9 cellular contexts compared by ENCODE assay signal in genomic region chr9:31140316-31140715, GRCh38.
DNase-seq lines count a peak whose midpoint lies in the region; ATAC-seq and TF ChIP-seq lines count a peak whose summit lies in the region.
"Had no signal": no experiment of that assay in that cellular context is flagged by ENCODE, and none has a peak within 500 bp of the region (broad histone marks: within the 10 kb centered on the region; RNA-seq: fewer than 3 reads in every experiment).

No MANE protein-coding gene starts in this region.

- H3K4me1 Mint-ChIP-seq in nephron: no peaks in the 10 kb centered on the region
- H3K4me1 Mint-ChIP-seq in activated T-helper 1 cell treated with anti-CD3 and anti-CD28 coated beads, Interleukin-12 subunit alpha, Interleukin-12 subunit beta, Interleukin-2, Interleukin-4 antibody, amounts not matched to agents 30 ng/mL and 10 ng/mL and 1 ng/mL, durations not matched to agents 14 hours and 24 hours and 36 hours (ENCODE audit: low read depth): no peaks in the 10 kb centered on the region

- peak; percentile 54 for ATAC-seq in GM19023 (IDR thresholded peaks at IDR 0.05; ENCODE audit: unreplicated experiment)
- ATAC-seq in Right ventricle myocardium superior (ENCODE audit: poor library complexity): no peak
- no peak for ATAC-seq in HG02642 (IDR thresholded peaks at IDR 0.05; ENCODE audit: poor library complexity, unreplicated experiment)
- no peak for ATAC-seq in HG02763 (IDR thresholded peaks at IDR 0.05; ENCODE audit: unreplicated experiment)

- TF ChIP-seq CTCF in astrocyte of the cerebellum (IDR thresholded peaks at IDR 0.05; ENCODE audit: low read depth, low read length, missing control alignments): peak; percentile 28
- peak in 2 of 3 experiments; percentile 27 to 43 for TF ChIP-seq CTCF in nephron (IDR thresholded peaks at IDR 0.05; ENCODE audit: unreplicated experiment in 3 of 3)

- no peaks in the 10 kb centered on the region for H3K27me3 Mint-ChIP-seq in nephron (ENCODE audit: low read depth)
- no peaks in the 10 kb centered on the region for H3K27me3 Mint-ChIP-seq in activated T-helper 1 cell treated with anti-CD3 and anti-CD28 coated beads, Interleukin-12 subunit alpha, Interleukin-12 subunit beta, Interleukin-2, Interleukin-4 antibody, amounts not matched to agents 30 ng/mL and 10 ng/mL and 1 ng/mL, durations not matched to agents 14 hours and 24 hours and 36 hours (ENCODE audit: insufficient read depth)

- H3K9me3 Mint-ChIP-seq in nephron: no peaks in the 10 kb centered on the region
- no peaks in the 10 kb centered on the region for H3K9me3 Mint-ChIP-seq in activated T-helper 1 cell treated with anti-CD3 and anti-CD28 coated beads, Interleukin-12 subunit alpha, Interleukin-12 subunit beta, Interleukin-2, Interleukin-4 antibody, amounts not matched to agents 30 ng/mL and 10 ng/mL and 1 ng/mL, durations not matched to agents 14 hours and 24 hours and 36 hours

- peak; percentile 14 for DNase-seq in Jurkat, Clone E6-1 (ENCODE audit: low read depth, low spot score)
- DNase-seq in astrocyte of the cerebellum (ENCODE audit: low read depth): peak; percentile 35
- DNase-seq in activated T-helper 1 cell treated with anti-CD3 and anti-CD28 coated beads, Interleukin-12 subunit alpha, Interleukin-12 subunit beta, Interleukin-2, Interleukin-4 antibody, amounts not matched to agents 30 ng/mL and 10 ng/mL and 1 ng/mL, durations not matched to agents 14 hours and 24 hours and 36 hours (ENCODE audit: low spot score): no peak
- no peak for DNase-seq in Right ventricle myocardium superior

- no peak overlapping the region for H3K4me3 Mint-ChIP-seq in nephron
- no peak overlapping the region for H3K4me3 Mint-ChIP-seq in activated T-helper 1 cell treated with anti-CD3 and anti-CD28 coated beads, Interleukin-12 subunit alpha, Interleukin-12 subunit beta, Interleukin-2, Interleukin-4 antibody, amounts not matched to agents 30 ng/mL and 10 ng/mL and 1 ng/mL, durations not matched to agents 14 hours and 24 hours and 36 hours

- H3K36me3 Mint-ChIP-seq in nephron (ENCODE audit: low read depth): no peaks in the 10 kb centered on the region
- H3K36me3 Mint-ChIP-seq in activated T-helper 1 cell treated with anti-CD3 and anti-CD28 coated beads, Interleukin-12 subunit alpha, Interleukin-12 subunit beta, Interleukin-2, Interleukin-4 antibody, amounts not matched to agents 30 ng/mL and 10 ng/mL and 1 ng/mL, durations not matched to agents 14 hours and 24 hours and 36 hours (ENCODE audit: low read depth): no peaks in the 10 kb centered on the region

- H3K4me3 ChIP-seq in Jurkat, Clone E6-1 (ENCODE audit: low read length): no peak overlapping the region
- no peak overlapping the region for H3K4me3 ChIP-seq in astrocyte of the cerebellum (ENCODE audit: low read depth, low read length)
- H3K4me3 ChIP-seq: HAP-1 had no signal

- intact Hi-C loops in activated T-helper 1 cell treated with anti-CD3 and anti-CD28 coated beads, Interleukin-12 subunit alpha, Interleukin-12 subunit beta, Interleukin-2, Interleukin-4 antibody, amounts not matched to agents 30 ng/mL and 10 ng/mL and 1 ng/mL, durations not matched to agents 14 hours and 24 hours and 36 hours (cut with micrococcal nuclease): no loop called here
- intact Hi-C loops in Right ventricle myocardium superior (cut with DNase I): no loop called here

- in situ Hi-C loops in astrocyte of the cerebellum (cut with HindIII; ENCODE audit: low sequenced_read_pairs): no loop called here

- H3K27ac Mint-ChIP-seq in nephron: no peak overlapping the region
- H3K27ac Mint-ChIP-seq in activated T-helper 1 cell treated with anti-CD3 and anti-CD28 coated beads, Interleukin-12 subunit alpha, Interleukin-12 subunit beta, Interleukin-2, Interleukin-4 antibody, amounts not matched to agents 30 ng/mL and 10 ng/mL and 1 ng/mL, durations not matched to agents 14 hours and 24 hours and 36 hours: no peak overlapping the region

Comparison
In these comparisons a context has a peak if more than half of its experiments do, and no peak if none do; other contexts are left out.
1. DNase-seq: peak in Jurkat, Clone E6-1 (single experiment) and astrocyte of the cerebellum (single experiment); none in activated T-helper 1 cell treated with anti-CD3 and anti-CD28 coated beads, Interleukin-12 subunit alpha, Interleukin-12 subunit beta, Interleukin-2, Interleukin-4 antibody, amounts not matched to agents 30 ng/mL and 10 ng/mL and 1 ng/mL, durations not matched to agents 14 hours and 24 hours and 36 hours (single experiment) and Right ventricle myocardium superior (single experiment).